Comparison of ENCODE assay signal across 8 cellular contexts in genomic region chr22:44676066-44676440, GRCh38. TPM values are rescaled to one million over a fixed set of nuclear protein-coding genes. Genes with fewer than 3 reads are reported as not detected.
DNase-seq lines count a peak whose midpoint lies in the region; ATAC-seq, FAIRE-seq and TF ChIP-seq lines count a peak whose summit lies in the region.
"Not testable (repeated sequence)": the region's sequence is repeated elsewhere in the genome, so short reads cannot be mapped to it uniquely, and the experiment has no call there.

No MANE protein-coding gene starts in this region.

- not testable (repeated sequence) for H3K9ac ChIP-seq in H1 (replicated peaks in 1 of 4; ENCODE audit: extremely low read depth in 1 of 4, low read depth in 3 of 4, low read length in 3 of 4); kidney (ENCODE audit: low read length in 2 of 2)

- POLR2A ChIA-PET in A549 (lab: Yijun Ruan, JAX); Caco-2 (lab: Charles Lee): not testable (repeated sequence)
- POLR2A ChIA-PET in H1 (lab: Charles Lee; ENCODE audit: partially characterized antibody) = interaction anchor here (0.7 kb wide), 1 partner anchor 8 kb away, joined by 3 read pairs; no protein-coding TSS in a partner anchor

- not testable (repeated sequence) for H2BK20ac ChIP-seq in H1 (ENCODE audit: low read length)

- H4K5ac ChIP-seq in H1 (ENCODE audit: insufficient read length, low read depth, low read length) = not testable (repeated sequence)

- not testable (repeated sequence) for TF ChIP-seq CTCF in A549 (IDR thresholded peaks at IDR 0.05); Caco-2 (IDR thresholded peaks at IDR 0.05; ENCODE audit: insufficient read depth in 1 of 2, low read depth in 1 of 2, low read length in 1 of 2, severe bottlenecking in 1 of 2, unreplicated experiment in 1 of 2); H1 (IDR thresholded peaks at IDR 0.05; ENCODE audit: control extremely low read depth in 1 of 3, insufficient read depth in 1 of 3, low read depth in 1 of 3, low read length in 3 of 3); kidney (IDR thresholded peaks at IDR 0.05; ENCODE audit: borderline replicate concordance, extremely low read depth, insufficient read depth); natural killer cell (IDR thresholded peaks at IDR 0.05)

- not testable (repeated sequence) for H3K23ac ChIP-seq in H1 (ENCODE audit: insufficient read length)

- H3K4me1 ChIP-seq in A549 (peaks cover 29% of the 10 kb centered on the region; the same call in 1 of the 3 replicates), Caco-2 (peaks cover 22% of the 10 kb centered on the region), H1 (replicated peaks in 1 of 4; ENCODE audit: control insufficient read depth in 3 of 4, insufficient read depth in 4 of 4, low read length in 3 of 4) (peaks cover 0 to 14% (median 8%) of the 10 kb centered on the region in 4 experiments; a peak in 5 of 7 replicates)
- H3K4me1 ChIP-seq in kidney (ENCODE audit: control insufficient read depth in 1 of 2, insufficient read depth in 1 of 2, low read depth in 1 of 2, low read length in 2 of 2) = not testable (repeated sequence)

- not testable (repeated sequence) for H3K14ac ChIP-seq in H1 (ENCODE audit: insufficient read length)

- H2AK5ac ChIP-seq in H1 (ENCODE audit: low read depth, low read length) = not testable (repeated sequence)

- not testable (repeated sequence) for H2BK120ac ChIP-seq in H1 (replicated peaks; ENCODE audit: low read depth, low read length)

- not testable (repeated sequence) for TF ChIP-seq EP300 in A549 (IDR thresholded peaks at IDR 0.05); H1 (IDR thresholded peaks at IDR 0.05; ENCODE audit: borderline replicate concordance in 1 of 2, low read depth in 2 of 2, low read length in 2 of 2)

- not testable (repeated sequence) for H2BK5ac ChIP-seq in H1 (ENCODE audit: low read depth, low read length)

- H3K27ac Mint-ChIP-seq in Caco-2 (ENCODE audit: unreplicated experiment) = peak overlapping the region; percentile 81
- peak overlapping the region; percentile 84 for H3K27ac Mint-ChIP-seq in T-helper 17 cell
- H3K27ac Mint-ChIP-seq in activated T-cell treated with anti-CD3 and anti-CD28 coated beads, Interleukin-2, amount 50 U/mL, for 72 hours = peak overlapping the region; percentile 82
- H3K27ac Mint-ChIP-seq in natural killer cell = peak overlapping the region; percentile 48 to 79
- H3K27ac Mint-ChIP-seq in stimulated activated naive CD8-positive, alpha-beta T cell treated with anti-CD3 and anti-CD28 coated beads, Interleukin-15, Interleukin-2, amounts not matched to agents 100 ng/mL and 50 ng/mL, for 24 hours = not testable (repeated sequence)

- DNase-seq in A549 (ENCODE audit: low read depth in 1 of 2, low spot score in 1 of 2); T-helper 17 cell; activated T-cell treated with anti-CD3 and anti-CD28 coated beads, Interleukin-2, amount 50 U/mL, for 72 hours; H1 (ENCODE audit: low read depth in 1 of 2, low spot score in 2 of 2); natural killer cell: not testable (repeated sequence)
- DNase-seq in Caco-2 = peak in 1 of 2 experiments; percentile 19
- DNase-seq in kidney = peak; percentile 1

- H3K18ac ChIP-seq in H1 (ENCODE audit: extremely low read depth, low read length) = not testable (repeated sequence)

- WGBS in A549 (ENCODE audit: missing lambda C conversion rate) = 77% methylated on average over 6 of the region's 6 CpGs
- WGBS in H1 (ENCODE audit: extremely low coverage in 1 of 2, insufficient coverage in 1 of 2, insufficient read length in 1 of 2, insufficient replicate concordance in 2 of 2, low coverage in 1 of 2, low lambda C conversion rate in 2 of 2, missing lambda C conversion rate in 1 of 2), 2 experiments = 96% methylated on average over 6 of the region's 6 CpGs; no CpG with 5 or more reads in 1 of the 2 experiments

- H3K27me3 ChIP-seq in Caco-2 (replicated peaks; ENCODE audit: control insufficient read depth, insufficient read depth, low read length); H1 (replicated peaks in 1 of 4; ENCODE audit: control insufficient read depth in 3 of 4, extremely low read depth in 1 of 4, insufficient read depth in 3 of 4, low read length in 3 of 4): not testable (repeated sequence)

- not testable (repeated sequence) for H3K79me1 ChIP-seq in H1 (ENCODE audit: low read depth, low read length)

- TF ChIP-seq RAD21 in A549 (conservative IDR thresholded peaks at IDR 0.05 in 1 of 2, IDR thresholded peaks at IDR 0.05 in 1 of 2); H1 (IDR thresholded peaks at IDR 0.05 in 1 of 2, conservative IDR thresholded peaks at IDR 0.05 in 1 of 2; ENCODE audit: low read depth in 2 of 2, low read length in 2 of 2): not testable (repeated sequence)

- H3K27ac ChIP-seq in A549 = peak overlapping the region; percentile 88 to 99
- not testable (repeated sequence) for H3K27ac ChIP-seq in H1 (ENCODE audit: low read depth, low read length); kidney (ENCODE audit: low read depth in 2 of 2, low read length in 2 of 2)

- H4K8ac ChIP-seq in H1 (ENCODE audit: extremely low read depth, insufficient read depth, low read length) = not testable (repeated sequence)

- not testable (repeated sequence) for H3K56ac ChIP-seq in H1 (replicated peaks; ENCODE audit: insufficient read length, low read depth, low read length)

- intact Hi-C loops in Caco-2 (cut with micrococcal nuclease; ENCODE audit: unreplicated experiment) = loop anchor here (1.0 kb wide), 1 partner anchor 11 kb away; no protein-coding TSS in a partner anchor
- intact Hi-C loops in kidney (cut with DNase I); natural killer cell (cut with micrococcal nuclease): not testable (repeated sequence)

- TF ChIP-seq POLR2A in A549 (IDR thresholded peaks at IDR 0.05; ENCODE audit: low read length); H1 (IDR thresholded peaks at IDR 0.05; ENCODE audit: control extremely low read depth in 1 of 2, low read depth in 2 of 2, low read length in 2 of 2): not testable (repeated sequence)

- H3K4me2 ChIP-seq in A549 = peak overlapping the region; percentile 80
- H3K4me2 ChIP-seq in H1 (ENCODE audit: insufficient read depth in 1 of 2, low read depth in 2 of 2, low read length in 2 of 2) = not testable (repeated sequence)

- H2AFZ ChIP-seq in H1 (ENCODE audit: low read length) = not testable (repeated sequence)

- H3K4me1 Mint-ChIP-seq in Caco-2 (ENCODE audit: low read depth, unreplicated experiment) = peaks cover 28% of the 10 kb centered on the region
- peaks cover 31% of the 10 kb centered on the region for H3K4me1 Mint-ChIP-seq in T-helper 17 cell
- H3K4me1 Mint-ChIP-seq in activated T-cell treated with anti-CD3 and anti-CD28 coated beads, Interleukin-2, amount 50 U/mL, for 72 hours (ENCODE audit: low read depth) = peaks cover 39% of the 10 kb centered on the region
- H3K4me1 Mint-ChIP-seq in natural killer cell = peaks cover 48 to 74% of the 10 kb centered on the region in 2 donors
- H3K4me1 Mint-ChIP-seq in stimulated activated naive CD8-positive, alpha-beta T cell treated with anti-CD3 and anti-CD28 coated beads, Interleukin-15, Interleukin-2, amounts not matched to agents 100 ng/mL and 50 ng/mL, for 24 hours (ENCODE audit: low read depth) = peaks cover 37% of the 10 kb centered on the region

- CTCF ChIA-PET in A549 (lab: Yijun Ruan, JAX) (interaction anchor here (1.3 to 2.4 kb wide), 2 partner anchors 9 to 683 kb away, joined by 4 to 9 read pairs; no protein-coding TSS in a partner anchor), Caco-2 (lab: Charles Lee) (interaction anchor here (0.6 to 1.4 kb wide), 4 partner anchors 9 to 1441 kb away, joined by 3 to 22 read pairs (median 4); no protein-coding TSS in a partner anchor), H1 (lab: Charles Lee; ENCODE audit: partially characterized antibody) (interaction anchor here (1.0 to 2.5 kb wide), 2 partner anchors 9 to 44 kb away, joined by 3 to 8 read pairs; no protein-coding TSS in a partner anchor)

- not testable (repeated sequence) for H3K36me3 ChIP-seq in Caco-2 (ENCODE audit: control insufficient read depth, insufficient read depth, low read length); H1 (ENCODE audit: control insufficient read depth in 2 of 4, insufficient read depth in 4 of 4, low read length in 3 of 4); kidney (ENCODE audit: control insufficient read depth in 1 of 2, insufficient read depth in 2 of 2, low read length in 2 of 2)

- not testable (repeated sequence) for H4K91ac ChIP-seq in H1 (replicated peaks; ENCODE audit: insufficient read length, low read length)

- H2BK12ac ChIP-seq in H1 (ENCODE audit: low read depth, low read length) = not testable (repeated sequence)

- not testable (repeated sequence) for ATAC-seq in A549; T-helper 17 cell; activated T-cell treated with anti-CD3 and anti-CD28 coated beads, Interleukin-2, amount 50 U/mL, for 72 hours (replicated peaks in 1 of 2); natural killer cell

- not testable (repeated sequence) for H3K4ac ChIP-seq in H1 (replicated peaks; ENCODE audit: insufficient read length, low read depth, low read length)

- H3K4me3 Mint-ChIP-seq in Caco-2 (ENCODE audit: unreplicated experiment) (peak overlapping the region; percentile 77), natural killer cell (peak overlapping the region; percentile 67)
- H3K4me3 Mint-ChIP-seq in T-helper 17 cell = not testable (repeated sequence)
- peak overlapping the region; percentile 8 to 59 for H3K4me3 Mint-ChIP-seq in activated T-cell treated with anti-CD3 and anti-CD28 coated beads, Interleukin-2, amount 50 U/mL, for 72 hours
- peak overlapping the region; percentile 69 for H3K4me3 Mint-ChIP-seq in stimulated activated naive CD8-positive, alpha-beta T cell treated with anti-CD3 and anti-CD28 coated beads, Interleukin-15, Interleukin-2, amounts not matched to agents 100 ng/mL and 50 ng/mL, for 24 hours

- H3K79me2 ChIP-seq in H1 (ENCODE audit: control insufficient read depth in 1 of 2, insufficient read depth in 2 of 2, low read length in 2 of 2) = not testable (repeated sequence)

- not testable (repeated sequence) for H3K23me2 ChIP-seq in H1 (ENCODE audit: low read depth, low read length)

- not testable (repeated sequence) for H4K20me1 ChIP-seq in H1 (replicated peaks in 1 of 2; ENCODE audit: control insufficient read depth in 1 of 2, insufficient read depth in 2 of 2, low read length in 2 of 2)

- not testable (repeated sequence) for H2BK15ac ChIP-seq in H1 (ENCODE audit: low read length)

- not testable (repeated sequence) for H3K9me3 ChIP-seq in A549; Caco-2; T-helper 17 cell (ENCODE audit: control insufficient read depth, low read length, poor library complexity, severe bottlenecking); H1 (ENCODE audit: insufficient read depth in 2 of 2, low read depth in 1 of 2, low read length in 1 of 2); kidney (ENCODE audit: control insufficient read depth in 1 of 2, low read length in 2 of 2)

- not testable (repeated sequence) for H3K27me3 Mint-ChIP-seq in Caco-2 (ENCODE audit: insufficient read depth, unreplicated experiment); T-helper 17 cell; activated T-cell treated with anti-CD3 and anti-CD28 coated beads, Interleukin-2, amount 50 U/mL, for 72 hours (ENCODE audit: low read depth); natural killer cell (ENCODE audit: low read depth in 2 of 2); stimulated activated naive CD8-positive, alpha-beta T cell treated with anti-CD3 and anti-CD28 coated beads, Interleukin-15, Interleukin-2, amounts not matched to agents 100 ng/mL and 50 ng/mL, for 24 hours

- FAIRE-seq in A549 (lab: Jason Lieb, UNC); H1 (lab: Jason Lieb, UNC); kidney (lab: Jason Lieb, UNC): not testable (repeated sequence)

- H3K9me3 Mint-ChIP-seq in Caco-2 (ENCODE audit: unreplicated experiment); activated T-cell treated with anti-CD3 and anti-CD28 coated beads, Interleukin-2, amount 50 U/mL, for 72 hours; natural killer cell; stimulated activated naive CD8-positive, alpha-beta T cell treated with anti-CD3 and anti-CD28 coated beads, Interleukin-15, Interleukin-2, amounts not matched to agents 100 ng/mL and 50 ng/mL, for 24 hours: not testable (repeated sequence)

- not testable (repeated sequence) for BruUV-seq in Caco-2 (replicated peaks; lab: Mats Ljungman, UMichigan)

- H3K4me3 ChIP-seq in A549 = peak overlapping the region; percentile 48; the same call in 1 of the 3 replicates
- H3K4me3 ChIP-seq in Caco-2 (ENCODE audit: low read depth, low read length); H1 (ENCODE audit: extremely low read depth in 1 of 4, insufficient read depth in 2 of 4, low read depth in 3 of 4, low read length in 4 of 4); kidney (ENCODE audit: low read length in 2 of 2): not testable (repeated sequence)

- peaks cover 13% of the 10 kb centered on the region for H3K36me3 Mint-ChIP-seq in Caco-2 (ENCODE audit: insufficient read depth, unreplicated experiment)
- not testable (repeated sequence) for H3K36me3 Mint-ChIP-seq in T-helper 17 cell (ENCODE audit: low read depth); activated T-cell treated with anti-CD3 and anti-CD28 coated beads, Interleukin-2, amount 50 U/mL, for 72 hours (ENCODE audit: insufficient read depth in 2 of 2); natural killer cell; stimulated activated naive CD8-positive, alpha-beta T cell treated with anti-CD3 and anti-CD28 coated beads, Interleukin-15, Interleukin-2, amounts not matched to agents 100 ng/mL and 50 ng/mL, for 24 hours (ENCODE audit: low read depth)

RNA-seq across cellular contexts. Expression of gene PRR5, which starts 26.0 kb away (rescaled TPM):
- polyA plus RNA-seq in A549 (2011; rRNA removed) (7.1 and 8.5 TPM in 2 replicates), A549 (2017; fragmentation: RNase III; extraction: RNeasy Plus Mini Kit Qiagen cat#74134 plus additional on column Dnase treatment) (15.7 to 19.5 TPM (median 17.7 TPM) in 3 replicates), H1 (2011; rRNA removed) (25.7 and 36.1 TPM in 2 replicates), kidney (ENCODE audit: insufficient read depth, low read depth, low replicate concordance) (46.0 TPM)
- 14.8 and 25.1 TPM in 2 replicates for polyA plus RNA-seq in A549 (2012; cell fraction: cytosol; rRNA removed)
- polyA plus RNA-seq in A549 (2012; cell fraction: nucleus; rRNA removed) = 35.0 and 39.1 TPM in 2 replicates
- polyA minus RNA-seq in A549 (2011; rRNA and poly(A)+ RNA removed) = 9.0 and 12.0 TPM in 2 replicates
- total RNA-seq in Caco-2 (2022) (74.8 and 82.8 TPM in 2 replicates), T-helper 17 cell (10 to 100 TPM; 51.8 to 52.2 TPM), kidney (24.0 TPM), natural killer cell (100 to 1,000 TPM in 1 of 3 donors, 10 to 100 TPM in 2; 92.6 to 133 (median 93.4) TPM)
- total RNA-seq in activated T-cell treated with anti-CD3 and anti-CD28 coated beads, Interleukin-2, amount 50 U/mL, for 72 hours = 10 to 100 TPM; 11.7 to 12.0 TPM
- total RNA-seq in H1 (2021; fragmentation: NEBNext Ultra II Directional; extraction: Animal tissue kit (Norgen Biotek cat#: 25700)) = 15.7 and 16.5 TPM in 2 replicates
- 21.7 TPM for polyA plus RNA-seq in H1 (2011; cell fraction: cytosol; rRNA removed)
- polyA plus RNA-seq in H1 (2011; cell fraction: nucleus; rRNA removed) = 26.9 TPM
- 13.6 to 16.9 TPM (median 16.1 TPM) in 4 replicates for polyA plus RNA-seq in H1 (2012, experiment 1 of 2)
- 15.9 TPM for polyA plus RNA-seq in H1 (2012, experiment 2 of 2)
- 8.9 TPM for polyA plus RNA-seq in H1 (2013, experiment 1 of 2)
- polyA plus RNA-seq in H1 (2013, experiment 2 of 2) = 9.8 TPM
- 13.3 and 16.3 TPM in 2 replicates for polyA minus RNA-seq in H1 (2011; rRNA and poly(A)+ RNA removed)
- polyA minus RNA-seq in H1 (2011; cell fraction: cytosol; rRNA and poly(A)+ RNA removed) = 15.0 TPM
- 17.1 TPM for polyA minus RNA-seq in H1 (2011; cell fraction: nucleus; rRNA and poly(A)+ RNA removed)
